In genomic region chr9:114434878-114435311, GRCh38 we compare ENCODE assay signal across 1 cellular context.
TF ChIP-seq lines count a peak whose summit lies in the region.

No MANE protein-coding gene starts in this region.

TF ChIP-seq in GM23338, 12 proteins besides CTCF, POLR2A, EP300 and RAD21 (continued from another document):
- no peak for TF ChIP-seq REST (IDR thresholded peaks at IDR 0.05; ENCODE audit: unreplicated experiment)
- no peak for TF ChIP-seq ZNF462 (CRISPR knock-in tag; IDR thresholded peaks at IDR 0.05)
- no peak for TF ChIP-seq STAT1 (IDR thresholded peaks at IDR 0.05; ENCODE audit: unreplicated experiment)
- TF ChIP-seq CREB1 (CRISPR knock-in tag; IDR thresholded peaks at IDR 0.05; ENCODE audit: low read depth) = no peak
- TF ChIP-seq NANOG (IDR thresholded peaks at IDR 0.05; ENCODE audit: borderline replicate concordance) = no peak
- TF ChIP-seq EZH2 (IDR thresholded peaks at IDR 0.05; ENCODE audit: low read depth, unreplicated experiment) = no peak
- no peak for TF ChIP-seq ZNF331 (CRISPR knock-in tag; IDR thresholded peaks at IDR 0.05; ENCODE audit: low read depth)
- TF ChIP-seq ZNF114 (CRISPR knock-in tag; IDR thresholded peaks at IDR 0.05) = no peak
- TF ChIP-seq JUNB (IDR thresholded peaks at IDR 0.05; ENCODE audit: unreplicated experiment) = no peak
